In genomic region chr11:75874942-75875341, GRCh38 we compare ENCODE assay signal across 4 cellular contexts.
TF ChIP-seq lines count a peak whose summit lies in the region.

No MANE protein-coding gene starts in this region.

TF ChIP-seq in A549, 52 proteins besides CTCF, POLR2A, EP300 and RAD21:
- TF ChIP-seq JUNB (IDR thresholded peaks at IDR 0.05) (no peak), MAFK (IDR thresholded peaks at IDR 0.05; ENCODE audit: partially characterized antibody) (peak; percentile 80)

TF ChIP-seq in IMR-90, 13 proteins besides CTCF, POLR2A, EP300 and RAD21:
- TF ChIP-seq MAZ (IDR thresholded peaks at IDR 0.05; ENCODE audit: borderline replicate concordance, low read depth, low read length): no peak
- TF ChIP-seq MAFK (IDR thresholded peaks at IDR 0.05; ENCODE audit: low read depth, low read length): peak; percentile 84

TF ChIP-seq in GM12878, 131 proteins besides CTCF, POLR2A, EP300 and RAD21:
- TF ChIP-seq CHD1 (IDR thresholded peaks at IDR 0.05; ENCODE audit: low read depth, low read length) (no peak), EED (IDR thresholded peaks at IDR 0.05; ENCODE audit: low read depth) (no peak), BRCA1 (IDR thresholded peaks at IDR 0.05; ENCODE audit: low read depth, low read length) (no peak), IRF4 (IDR thresholded peaks at IDR 0.05; ENCODE audit: low read depth, low read length) (no peak), SREBF2 (IDR thresholded peaks at IDR 0.05; ENCODE audit: low read length) (no peak), RCOR1 (conservative IDR thresholded peaks at IDR 0.05; ENCODE audit: low read depth, low read length) (no peak), TARDBP (IDR thresholded peaks at IDR 0.05; ENCODE audit: borderline replicate concordance) (no peak)

TF ChIP-seq in neural cell, 6 proteins besides CTCF, POLR2A, EP300 and RAD21:
- TF ChIP-seq MXI1 (conservative IDR thresholded peaks at IDR 0.05; ENCODE audit: poor library complexity, severe bottlenecking) (no peak), SMC3 (conservative IDR thresholded peaks at IDR 0.05; ENCODE audit: poor library complexity) (no peak), EZH2 (IDR thresholded peaks at IDR 0.05; ENCODE audit: borderline replicate concordance, insufficient read depth, low read length, poor library complexity, severe bottlenecking) (no peak), POLR2AphosphoS5 (IDR thresholded peaks at IDR 0.05) (no peak), TAF1 (IDR thresholded peaks at IDR 0.05; ENCODE audit: low read depth) (no peak), REST (IDR thresholded peaks at IDR 0.05; ENCODE audit: borderline replicate concordance) (no peak)
TF ChIP-seq in neural cell: peak in this region for 0.
